ENCODE assay signal across 8 cellular contexts in genomic region chr10:27155073-27155754, GRCh38. TPM values are rescaled to one million over a fixed set of nuclear protein-coding genes. Genes with fewer than 3 reads are reported as not detected.
DNase-seq lines count a peak whose midpoint lies in the region; ATAC-seq and TF ChIP-seq lines count a peak whose summit lies in the region.

MASTL (plus strand) TSS chr10:27155352; CDS start chr10:27155427, 75 bp downstream.

- peak within 1 kb of the TSS; percentile 71 for H2AFZ ChIP-seq in OCI-LY7 (ENCODE audit: low read length)

- no peaks in the 10 kb centered on the region for H3K9me2 ChIP-seq in OCI-LY7 (ENCODE audit: insufficient read depth, low read length)

- CTCF ChIA-PET in OCI-LY7 (lab: Charles Lee; ENCODE audit: unreplicated experiment): interaction anchor here (0.6 kb wide), 1 partner anchor 508 kb away, joined by 3 read pairs; no protein-coding TSS in a partner anchor

- no peaks in the 10 kb centered on the region for H3K9me3 ChIP-seq in OCI-LY7 (ENCODE audit: low read length)

- peak; percentile 93 for DNase-seq in DMS 273 (lab: John Stamatoyannopoulos, UW; ENCODE audit: unreplicated experiment)
- DNase-seq in HUDEP-2 (lab: John Stamatoyannopoulos, UW; ENCODE audit: unreplicated experiment in 76 of 76): peak in 75 of 76 experiments; percentile 17 to 93 (median 83)
- peak; percentile 94 for DNase-seq in OCI-LY7 (ENCODE audit: low spot score)
- DNase-seq in activated T-cell treated with anti-CD3 and anti-CD28 coated beads, Interleukin-2, amount 50 U/mL, for 1 hour: peak; percentile 96
- peak; percentile 64 for DNase-seq in epithelial cell of proximal tubule (ENCODE audit: low read depth)
- DNase-seq in mucosa of gallbladder (ENCODE audit: low spot score): peak; percentile 92
- DNase-seq in stimulated activated CD8-positive, alpha-beta memory T cell treated with anti-CD3 and anti-CD28 coated beads, Interleukin-4, amount 100 ng/mL, for 24 hours (ENCODE audit: low read depth): peak; percentile 90

- peaks cover 26% of the 10 kb centered on the region for H4K20me1 ChIP-seq in OCI-LY7 (ENCODE audit: insufficient read depth, low read length)

- TSS peak; percentile 65 for BruUV-seq in OCI-LY7 (replicated peaks; lab: Mats Ljungman, UMichigan)

- intact Hi-C loops in OCI-LY7 (cut with micrococcal nuclease; ENCODE audit: unreplicated experiment): loop anchor here (1.0 to 10.0 kb wide), 3 partner anchors 85 to 460 kb away; partner anchors contain the start of genes ABI1, ACBD5 and PDSS1

- H3K79me2 ChIP-seq in OCI-LY7 (ENCODE audit: insufficient read depth, low read depth, low read length): peaks cover 92% of the 10 kb centered on the region

- ATAC-seq in GM21390 (IDR thresholded peaks at IDR 0.05; ENCODE audit: unreplicated experiment): peak; percentile 76

- peak within 1 kb of the TSS; percentile 98 for H3K4me2 ChIP-seq in OCI-LY7 (ENCODE audit: low read length)

- H3K4me3 ChIP-seq in OCI-LY7 (ENCODE audit: low read depth, low read length, poor library complexity, severe bottlenecking) (peak within 1 kb of the TSS; percentile 96), epithelial cell of proximal tubule (ENCODE audit: low read depth, low read length) (peak within 1 kb of the TSS; percentile 73)

- H3K36me3 ChIP-seq in OCI-LY7 (ENCODE audit: insufficient read depth, low read length): peaks cover 61% of the 10 kb centered on the region

- peak within 1 kb of the TSS; percentile 96 for H3K27ac ChIP-seq in OCI-LY7 (ENCODE audit: low read depth, low read length, poor library complexity, severe bottlenecking)

- H3K4me1 ChIP-seq in OCI-LY7 (ENCODE audit: insufficient read depth, low read length, poor library complexity, severe bottlenecking): peaks cover 34% of the 10 kb centered on the region

- TF ChIP-seq CTCF in OCI-LY7 (conservative IDR thresholded peaks at IDR 0.05; ENCODE audit: low read length): no peak
- no peak for TF ChIP-seq CTCF in epithelial cell of proximal tubule (conservative IDR thresholded peaks at IDR 0.05; ENCODE audit: low read depth, low read length)

- POLR2A ChIA-PET in OCI-LY7 (lab: Charles Lee): interaction anchor here (0.7 to 1.6 kb wide), 3 partner anchors 80 to 534 kb away, joined by 3 to 5 read pairs (median 4); no protein-coding TSS in a partner anchor

RNA-seq across cellular contexts. Expression of gene MASTL, which starts in this region (rescaled TPM):
- total RNA-seq in OCI-LY7 (2014; rRNA removed; shearing (Covaris generic)): 42.2 and 44.0 TPM in 2 replicates
- total RNA-seq in OCI-LY7 (2022) (40.1 and 48.7 TPM in 2 replicates), epithelial cell of proximal tubule (28.9 and 34.5 TPM in 2 replicates), mucosa of gallbladder (5.0 TPM)

Comparison
In these comparisons a context has a peak if more than half of its experiments do, and no peak if none do; other contexts are left out.
1. Peak in every context shown above with its lines: DNase-seq, ATAC-seq, H3K4me3 ChIP-seq and H3K27ac ChIP-seq.